ENCODE assay signal across 10 cellular contexts in the genomic region with DNA sequence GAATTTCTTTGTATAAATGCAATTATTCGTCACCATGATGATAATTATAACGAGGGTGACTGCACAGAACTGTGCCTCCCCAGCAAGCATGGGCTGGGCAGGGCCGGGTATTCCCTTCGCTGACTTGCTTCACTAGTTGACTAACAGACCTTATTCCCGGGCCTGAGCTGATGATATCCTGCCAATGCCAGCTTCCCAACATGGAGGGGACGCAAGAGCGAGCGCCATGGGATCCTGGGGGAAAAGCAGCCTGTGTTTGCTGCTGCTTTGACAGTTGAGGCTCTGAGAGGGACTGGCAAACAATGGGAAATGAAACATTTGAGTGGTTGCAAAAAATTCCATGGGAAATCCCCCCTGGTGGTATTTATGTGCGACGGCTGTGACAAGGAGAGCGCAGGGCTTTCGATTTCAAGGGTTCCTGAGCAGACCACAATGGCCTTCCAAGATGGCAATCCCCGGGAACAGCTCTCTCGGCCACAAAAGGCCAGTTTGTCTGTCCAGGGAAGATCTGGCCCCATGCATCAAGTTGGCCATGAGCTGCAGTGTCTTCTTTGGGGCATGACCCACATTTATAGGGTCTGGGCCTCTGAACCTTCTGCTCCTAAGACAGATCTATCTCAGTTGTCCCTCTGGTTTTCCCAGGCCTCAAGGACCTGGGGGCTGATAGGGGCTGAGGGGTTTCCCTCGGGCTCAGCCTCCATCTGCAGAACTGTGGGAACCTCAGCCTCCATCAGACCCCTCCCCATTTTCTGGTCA. TPM values are rescaled to one million over a fixed set of nuclear protein-coding genes. Genes with fewer than 3 reads are reported as not detected.
A peak's percentile ranks its signal among the peaks of the same experiment; 100 is the strongest.
DNase-seq lines count a peak whose midpoint lies in the region; ATAC-seq and TF ChIP-seq lines count a peak whose summit lies in the region.
"Had no signal": no experiment of that assay in that cellular context is flagged by ENCODE, and none has a peak within 500 bp of the region (broad histone marks: within the 10 kb centered on the region; RNA-seq: fewer than 3 reads in every experiment).

No MANE protein-coding gene starts in this region.

- H3K4me2 ChIP-seq in MM.1S (ENCODE audit: low read depth, low read length) (peak overlapping the region; percentile 83), neuronal stem cell (ENCODE audit: insufficient read depth, low read length, poor library complexity, severe bottlenecking) (no peak overlapping the region)

- peak overlapping the region; percentile 16 for H2BK12ac ChIP-seq in neuronal stem cell (ENCODE audit: low read length)

- no peaks in the 10 kb centered on the region for H4K20me1 ChIP-seq in MM.1S (ENCODE audit: insufficient read depth, low read length)

- TF ChIP-seq POLR2A in esophagus squamous epithelium (IDR thresholded peaks at IDR 0.05) = no peak

- H3K18ac ChIP-seq in neuronal stem cell (ENCODE audit: low read length) = peak overlapping the region; percentile 62

- H3K23ac ChIP-seq in neuronal stem cell (ENCODE audit: low read depth, low read length, poor library complexity) = no peak overlapping the region

- H3K79me2 ChIP-seq in MM.1S (ENCODE audit: low read length) = peaks cover 7% of the 10 kb centered on the region

- DNase-seq in MM.1S = peak; percentile 42
- no peak for DNase-seq in neuronal stem cell (ENCODE audit: low spot score)
- no peak for DNase-seq in DMS 273 treated with DMSO at 0.1 percent for 48 hours (lab: John Stamatoyannopoulos, UW)
- DNase-seq in esophagus squamous epithelium (lab: John Stamatoyannopoulos, UW) = no peak
- DNase-seq in middle frontal gyrus (ENCODE audit: extremely low spot score, low spot score) = no peak
- DNase-seq: colonic mucosa, NCI-H524 had no signal

- H2AFZ ChIP-seq in MM.1S (ENCODE audit: low read length) (peak overlapping the region; percentile 35), neuronal stem cell (ENCODE audit: low read length) (no peak overlapping the region)

- no peak overlapping the region for H2BK5ac ChIP-seq in neuronal stem cell (ENCODE audit: low read length)

- H3K27ac ChIP-seq in MM.1S (ENCODE audit: low read length) = peak overlapping the region; percentile 98
- H3K27ac ChIP-seq in neuronal stem cell (replicated peaks; ENCODE audit: low read length) = no peak overlapping the region
- peak overlapping the region in 2 of 4 donors; percentile 22 to 75 for H3K27ac ChIP-seq in esophagus squamous epithelium
- H3K27ac ChIP-seq: colonic mucosa had no signal

- no peaks in the 10 kb centered on the region for H3K79me1 ChIP-seq in neuronal stem cell (ENCODE audit: low read depth, low read length)

- peaks cover 39% of the 10 kb centered on the region for H3K4me1 ChIP-seq in MM.1S (ENCODE audit: low read length)
- H3K4me1 ChIP-seq in neuronal stem cell (ENCODE audit: control insufficient read depth in 2 of 2, insufficient read depth in 1 of 2, low read depth in 1 of 2, low read length in 2 of 2) = peaks cover 6 to 33% of the 10 kb centered on the region in 2 donors
- peaks cover 30 to 76% (median 56%) of the 10 kb centered on the region in 3 donors for H3K4me1 ChIP-seq in esophagus squamous epithelium

- peak overlapping the region; percentile 17 for H2AK5ac ChIP-seq in neuronal stem cell (ENCODE audit: low read depth, low read length)

- H3K27me3 ChIP-seq in MM.1S (replicated peaks; ENCODE audit: insufficient read depth, low read length) (no peaks in the 10 kb centered on the region), neuronal stem cell (ENCODE audit: control insufficient read depth in 3 of 3, insufficient read depth in 3 of 3, low read depth in 1 of 3, low read length in 3 of 3) (peaks cover 0 to 15% (median 0%) of the 10 kb centered on the region in 3 experiments), esophagus squamous epithelium (no peaks in the 10 kb centered on the region)
- H3K27me3 ChIP-seq: colonic mucosa had no signal

- intact Hi-C loops in esophagus squamous epithelium (cut with DNase I) = no loop called here

- H3K4me3 ChIP-seq in MM.1S (ENCODE audit: low read length) (peak overlapping the region; percentile 37), neuronal stem cell (ENCODE audit: low read length in 2 of 2) (no peak overlapping the region), esophagus squamous epithelium (no peak overlapping the region)
- H3K4me3 ChIP-seq: colonic mucosa had no signal

- H4K91ac ChIP-seq in neuronal stem cell (ENCODE audit: low read depth, low read length, poor library complexity) = no peak overlapping the region

- WGBS in neuronal stem cell (ENCODE audit: extremely low coverage in 2 of 2, insufficient read length in 2 of 2, insufficient replicate concordance in 1 of 2), 2 donors = no CpG with 5 or more reads among the region's 15 CpGs
- 65 to 69% methylated on average over 13 to 15 of the region's 15 CpGs for WGBS in esophagus squamous epithelium, 2 donors

- no peak overlapping the region for H2BK120ac ChIP-seq in neuronal stem cell (ENCODE audit: low read depth, low read length)

- H2BK15ac ChIP-seq in neuronal stem cell (ENCODE audit: low read length) = no peak overlapping the region

- H3K9me3 ChIP-seq in MM.1S (replicated peaks; ENCODE audit: insufficient read depth, low read length) (no peaks in the 10 kb centered on the region), neuronal stem cell (replicated peaks in 1 of 2; ENCODE audit: control insufficient read depth in 2 of 2, insufficient read depth in 1 of 2, low read depth in 1 of 2, low read length in 2 of 2) (no peaks in the 10 kb centered on the region), esophagus squamous epithelium (no peaks in the 10 kb centered on the region)
- H3K9me3 ChIP-seq: colonic mucosa had no signal

- peak; percentile 28 for ATAC-seq in GM18867 (IDR thresholded peaks at IDR 0.05; ENCODE audit: unreplicated experiment)
- peak; percentile 28 for ATAC-seq in GM21723 (IDR thresholded peaks at IDR 0.05; ENCODE audit: unreplicated experiment)
- no peak for ATAC-seq in HG03469 (IDR thresholded peaks at IDR 0.05; ENCODE audit: unreplicated experiment)

- H4K8ac ChIP-seq in neuronal stem cell (ENCODE audit: low read depth, low read length) = no peak overlapping the region

- no peaks in the 10 kb centered on the region for H3K9me2 ChIP-seq in MM.1S (replicated peaks; ENCODE audit: insufficient read depth, low read length)

- H3K14ac ChIP-seq in neuronal stem cell (ENCODE audit: low read length) = no peak overlapping the region

- peaks cover 35% of the 10 kb centered on the region for H3F3A ChIP-seq in MM.1S (ENCODE audit: insufficient read depth, low read length)

- TF ChIP-seq CTCF in MM.1S (IDR thresholded peaks at IDR 0.05; ENCODE audit: low read length) (peak; percentile 4; the same call in 1 of the 2 replicates), esophagus squamous epithelium (IDR thresholded peaks at IDR 0.05) (no peak)

- H3K4ac ChIP-seq in neuronal stem cell (ENCODE audit: low read length) = no peak overlapping the region

- peak overlapping the region; percentile 58 for H3K9ac ChIP-seq in MM.1S (ENCODE audit: low read length)
- no peak overlapping the region for H3K9ac ChIP-seq in neuronal stem cell (ENCODE audit: low read depth, low read length, poor library complexity)

- no peaks in the 10 kb centered on the region for H3K36me3 ChIP-seq in MM.1S (replicated peaks; ENCODE audit: insufficient read depth, low read length)
- H3K36me3 ChIP-seq in neuronal stem cell (replicated peaks in 1 of 2; ENCODE audit: control insufficient read depth in 2 of 2, insufficient read depth in 2 of 2, low read length in 2 of 2) = no peaks in the 10 kb centered on the region
- H3K36me3 ChIP-seq in esophagus squamous epithelium = no peaks in the 10 kb centered on the region
- H3K36me3 ChIP-seq: colonic mucosa had no signal

RNA-seq across cellular contexts. Expression of gene MAP1LC3B2, which starts 21.9 kb away (rescaled TPM):
- polyA plus RNA-seq in neuronal stem cell (2013, experiment 1 of 2) = 1.5 TPM
- polyA plus RNA-seq in neuronal stem cell (2013, experiment 2 of 2) = 1.5 TPM
- total RNA-seq in esophagus squamous epithelium = under 1 TPM in 2 of 4 donors, not detected in 2; 0.76 TPM
